Comparison of ENCODE assay signal across 8 cellular contexts in the genomic region with DNA sequence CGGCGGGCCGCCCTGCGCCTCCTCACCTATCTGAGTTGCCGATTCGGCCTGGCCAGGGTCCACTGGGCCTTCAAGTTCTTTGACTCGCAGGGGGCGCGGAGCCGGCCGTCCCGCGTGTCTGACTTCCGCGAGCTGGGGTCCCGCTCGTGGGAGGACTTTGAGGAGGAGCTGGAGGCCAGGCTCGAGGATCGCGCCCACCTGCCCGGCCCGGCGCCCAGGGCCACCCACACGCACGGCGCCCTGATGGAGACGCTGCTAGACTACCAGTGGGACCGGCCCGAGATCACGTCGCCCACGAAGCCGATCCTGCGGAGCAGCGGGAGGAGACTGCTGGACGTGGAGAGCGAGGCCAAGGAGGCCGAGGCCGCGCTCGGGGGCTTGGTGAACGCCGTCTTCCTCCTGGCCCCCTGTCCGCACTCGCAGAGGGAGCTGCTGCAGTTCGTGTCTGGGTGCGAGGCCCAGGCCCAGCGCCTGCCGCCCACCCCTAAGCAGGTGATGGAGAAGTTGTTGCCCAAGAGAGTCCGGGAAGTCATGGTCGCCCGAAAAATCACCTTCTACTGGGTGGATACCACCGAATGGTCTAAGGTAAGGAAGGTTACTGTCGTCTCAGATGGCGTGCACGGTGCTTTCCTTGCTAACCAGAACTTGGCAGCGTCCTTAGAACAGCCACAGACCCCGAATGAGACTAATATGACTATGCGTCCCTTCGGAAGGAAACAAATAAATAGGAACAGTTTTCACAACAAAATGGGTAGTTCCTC. TPM values are rescaled to one million over a fixed set of nuclear protein-coding genes. Genes with fewer than 3 reads are reported as not detected.
DNase-seq lines count a peak whose midpoint lies in the region; ATAC-seq lines count a peak whose summit lies in the region.

No MANE protein-coding gene starts in this region.

- peak; percentile 9 for ATAC-seq in GM21447 (IDR thresholded peaks at IDR 0.05; ENCODE audit: unreplicated experiment)
- no peak for ATAC-seq in GM18870 (IDR thresholded peaks at IDR 0.05; ENCODE audit: unreplicated experiment)

- H3K27me3 ChIP-seq in HUES6 (ENCODE audit: control insufficient read depth, insufficient read depth, low read length), result no peaks in the 10 kb centered on the region
- no peaks in the 10 kb centered on the region for H3K27me3 ChIP-seq in iPS-18a (ENCODE audit: control insufficient read depth, insufficient read depth, low read length)

- peak overlapping the region; percentile 53; the same call in 1 of the 2 replicates for H3K27ac ChIP-seq in HUES6 (ENCODE audit: low read depth, low read length)
- no peak overlapping the region for H3K27ac ChIP-seq in iPS-18a (ENCODE audit: low read length)

- H3K4me3 ChIP-seq in HUES6 (ENCODE audit: low read depth, low read length) (peak overlapping the region; percentile 95), iPS-18a (ENCODE audit: low read length) (peak overlapping the region; percentile 82)

- H3K9me3 ChIP-seq in HUES6 (ENCODE audit: control insufficient read depth, insufficient read depth, low read depth, low read length), result no peaks in the 10 kb centered on the region
- no peaks in the 10 kb centered on the region for H3K9me3 ChIP-seq in iPS-18a (ENCODE audit: control insufficient read depth, low read depth, low read length)

- DNase-seq in ELF-1 (ENCODE audit: low read depth, low spot score) (peak; percentile 60), occipital lobe (lab: John Stamatoyannopoulos, UW) (no peak)
- DNase-seq in activated gamma-delta T cell treated with anti-CD3 and anti-CD28 coated beads, Interleukin-2, amount 50 U/mL, for 16 hours (ENCODE audit: low read depth), result peak; percentile 0
- peak; percentile 25 to 38 for DNase-seq in stimulated activated CD4-positive, alpha-beta T cell treated with anti-CD3 and anti-CD28 coated beads, Interleukin-2, amount 100 ng/mL, for 24 hours

- H3K9ac ChIP-seq in HUES6 (ENCODE audit: low read length) (peak overlapping the region; percentile 90), iPS-18a (ENCODE audit: low read length) (peak overlapping the region; percentile 82)

- H3K4me1 ChIP-seq in HUES6 (ENCODE audit: control insufficient read depth, insufficient read depth, low read length), result peaks cover 9% of the 10 kb centered on the region
- peaks cover 13% of the 10 kb centered on the region for H3K4me1 ChIP-seq in iPS-18a (ENCODE audit: control insufficient read depth, low read depth, low read length)

- H3K36me3 ChIP-seq in HUES6 (ENCODE audit: control insufficient read depth, insufficient read depth, low read length), result peaks cover 19% of the 10 kb centered on the region
- H3K36me3 ChIP-seq in iPS-18a (ENCODE audit: control insufficient read depth, low read depth, low read length), result peaks cover 19% of the 10 kb centered on the region

RNA-seq across cellular contexts. Expression of gene TICRR, which starts 0.6 kb away (rescaled TPM):
- 0.62 TPM for total RNA-seq in occipital lobe
